Comparison of ENCODE assay signal across 17 cellular contexts in genomic region chr9:136784997-136785361, GRCh38. TPM values are rescaled to one million over a fixed set of nuclear protein-coding genes. Genes with fewer than 3 reads are reported as not detected.
DNase-seq lines count a peak whose midpoint lies in the region; ATAC-seq and TF ChIP-seq lines count a peak whose summit lies in the region.
"Had no signal": no experiment of that assay in that cellular context is flagged by ENCODE, and none has a peak within 500 bp of the region (broad histone marks: within the 10 kb centered on the region; RNA-seq: fewer than 3 reads in every experiment).

No MANE protein-coding gene starts in this region.

- peaks cover 3% of the 10 kb centered on the region for H3K27me3 Mint-ChIP-seq in activated T-cell treated with anti-CD3 and anti-CD28 coated beads, Interleukin-2, amount 50 U/mL, for 4 hours (ENCODE audit: low read depth)
- H3K27me3 Mint-ChIP-seq in T-helper 17 cell (peaks cover 21% of the 10 kb centered on the region), glutamatergic neuron (ENCODE audit: unreplicated experiment) (peaks cover 4% of the 10 kb centered on the region)
- H3K27me3 Mint-ChIP-seq in stimulated activated naive B cell treated with anti-CD40 and anti-IgM and Interleukin-4, amounts not matched to agents 10 μg/mL and 1 μg/mL and 100 μg/mL, for 72 hours, result peaks cover 0 to 6% of the 10 kb centered on the region in 2 donors
- H3K27me3 Mint-ChIP-seq in activated naive CD8-positive, alpha-beta T cell treated with anti-CD3 and anti-CD28 coated beads for 36 hours, result peaks cover 6% of the 10 kb centered on the region
- H3K27me3 Mint-ChIP-seq: activated CD4-positive, alpha-beta T cell treated with anti-CD3 and anti-CD28 coated beads for 36 hours had no signal

- H3K4me3 Mint-ChIP-seq in activated T-cell treated with anti-CD3 and anti-CD28 coated beads, Interleukin-2, amount 50 U/mL, for 4 hours, result no peak overlapping the region
- H3K4me3 Mint-ChIP-seq in T-helper 17 cell, result no peak overlapping the region
- H3K4me3 Mint-ChIP-seq in glutamatergic neuron (ENCODE audit: unreplicated experiment), result peak overlapping the region; percentile 56
- no peak overlapping the region for H3K4me3 Mint-ChIP-seq in stimulated activated naive B cell treated with anti-CD40 and anti-IgM and Interleukin-4, amounts not matched to agents 10 μg/mL and 1 μg/mL and 100 μg/mL, for 72 hours
- no peak overlapping the region for H3K4me3 Mint-ChIP-seq in activated naive CD8-positive, alpha-beta T cell treated with anti-CD3 and anti-CD28 coated beads for 36 hours
- H3K4me3 Mint-ChIP-seq: activated CD4-positive, alpha-beta T cell treated with anti-CD3 and anti-CD28 coated beads for 36 hours; H9 had no signal

- peak; percentile 46 to 65 for ATAC-seq in activated T-cell treated with anti-CD3 and anti-CD28 coated beads, Interleukin-2, amount 50 U/mL, for 4 hours
- ATAC-seq in T-helper 17 cell (peak; percentile 91), HG03439 (IDR thresholded peaks at IDR 0.05; ENCODE audit: unreplicated experiment) (no peak)
- ATAC-seq in stimulated activated naive B cell treated with anti-CD40 and anti-IgM and Interleukin-4, amounts not matched to agents 10 μg/mL and 1 μg/mL and 100 μg/mL, for 72 hours (replicated peaks), result peak; percentile 74 to 78
- ATAC-seq: activated CD4-positive, alpha-beta T cell treated with anti-CD3 and anti-CD28 coated beads for 36 hours; right cardiac atrium had no signal

- no peaks in the 10 kb centered on the region for H3K9me3 ChIP-seq in T-helper 17 cell (ENCODE audit: control insufficient read depth, low read length, poor library complexity, severe bottlenecking)
- H3K9me3 ChIP-seq: tibial artery had no signal

- DNase-seq in activated T-cell treated with anti-CD3 and anti-CD28 coated beads, Interleukin-2, amount 50 U/mL, for 4 hours, result no peak
- DNase-seq in activated T-cell treated with anti-CD3 and anti-CD28 coated beads, Interleukin-2, amount 50 U/mL, for 1 hour, result no peak
- DNase-seq in T-helper 17 cell (no peak), glutamatergic neuron (no peak)
- no peak for DNase-seq in stimulated activated naive B cell treated with anti-CD40 and anti-IgM and Interleukin-4, amounts not matched to agents 10 μg/mL and 1 μg/mL and 100 μg/mL, for 72 hours
- DNase-seq in stimulated activated CD4-positive, alpha-beta T cell treated with anti-CD3 and anti-CD28 coated beads, Interleukin-2, amount 100 ng/mL, for 48 hours, result no peak
- DNase-seq in activated naive CD8-positive, alpha-beta T cell treated with anti-CD3 and anti-CD28 coated beads for 36 hours, result no peak
- DNase-seq: activated CD4-positive, alpha-beta T cell treated with anti-CD3 and anti-CD28 coated beads for 36 hours; amniotic stem cell; foreskin melanocyte; H9; right cardiac atrium; stimulated activated CD4-positive, alpha-beta T cell treated with anti-CD3 and anti-CD28 coated beads, Interleukin-2, amount 100 ng/mL, for 24 hours; tibial artery had no signal

- H3K4me1 Mint-ChIP-seq in activated T-cell treated with anti-CD3 and anti-CD28 coated beads, Interleukin-2, amount 50 U/mL, for 4 hours (ENCODE audit: low read depth), result peaks cover 7% of the 10 kb centered on the region
- H3K4me1 Mint-ChIP-seq in T-helper 17 cell, result peaks cover 21% of the 10 kb centered on the region
- H3K4me1 Mint-ChIP-seq in glutamatergic neuron (ENCODE audit: low read depth, unreplicated experiment), result peaks cover 55% of the 10 kb centered on the region
- H3K4me1 Mint-ChIP-seq in stimulated activated naive B cell treated with anti-CD40 and anti-IgM and Interleukin-4, amounts not matched to agents 10 μg/mL and 1 μg/mL and 100 μg/mL, for 72 hours, result peaks cover 19 to 28% of the 10 kb centered on the region in 2 donors
- peaks cover 15% of the 10 kb centered on the region for H3K4me1 Mint-ChIP-seq in activated naive CD8-positive, alpha-beta T cell treated with anti-CD3 and anti-CD28 coated beads for 36 hours

- H3K36me3 Mint-ChIP-seq in activated T-cell treated with anti-CD3 and anti-CD28 coated beads, Interleukin-2, amount 50 U/mL, for 4 hours (ENCODE audit: insufficient read depth), result no peaks in the 10 kb centered on the region
- no peaks in the 10 kb centered on the region for H3K36me3 Mint-ChIP-seq in T-helper 17 cell (ENCODE audit: low read depth)
- no peaks in the 10 kb centered on the region for H3K36me3 Mint-ChIP-seq in glutamatergic neuron (ENCODE audit: unreplicated experiment)
- no peaks in the 10 kb centered on the region for H3K36me3 Mint-ChIP-seq in stimulated activated naive B cell treated with anti-CD40 and anti-IgM and Interleukin-4, amounts not matched to agents 10 μg/mL and 1 μg/mL and 100 μg/mL, for 72 hours
- H3K36me3 Mint-ChIP-seq in activated naive CD8-positive, alpha-beta T cell treated with anti-CD3 and anti-CD28 coated beads for 36 hours, result no peaks in the 10 kb centered on the region

- no peak for TF ChIP-seq CTCF in glutamatergic neuron (IDR thresholded peaks at IDR 0.05; ENCODE audit: partially characterized antibody, unreplicated experiment)

- H3K27ac Mint-ChIP-seq in T-helper 17 cell, result no peak overlapping the region
- H3K27ac Mint-ChIP-seq in glutamatergic neuron (ENCODE audit: unreplicated experiment), result peak overlapping the region; percentile 86
- H3K27ac Mint-ChIP-seq in stimulated activated naive B cell treated with anti-CD40 and anti-IgM and Interleukin-4, amounts not matched to agents 10 μg/mL and 1 μg/mL and 100 μg/mL, for 72 hours, result peak overlapping the region; percentile 75
- H3K27ac Mint-ChIP-seq in activated naive CD8-positive, alpha-beta T cell treated with anti-CD3 and anti-CD28 coated beads for 36 hours, result no peak overlapping the region
- H3K27ac Mint-ChIP-seq: activated CD4-positive, alpha-beta T cell treated with anti-CD3 and anti-CD28 coated beads for 36 hours had no signal

- H3K9me3 Mint-ChIP-seq in activated T-cell treated with anti-CD3 and anti-CD28 coated beads, Interleukin-2, amount 50 U/mL, for 4 hours, result no peaks in the 10 kb centered on the region
- H3K9me3 Mint-ChIP-seq in glutamatergic neuron (ENCODE audit: unreplicated experiment), result no peaks in the 10 kb centered on the region
- no peaks in the 10 kb centered on the region for H3K9me3 Mint-ChIP-seq in stimulated activated naive B cell treated with anti-CD40 and anti-IgM and Interleukin-4, amounts not matched to agents 10 μg/mL and 1 μg/mL and 100 μg/mL, for 72 hours
- H3K9me3 Mint-ChIP-seq in activated naive CD8-positive, alpha-beta T cell treated with anti-CD3 and anti-CD28 coated beads for 36 hours, result no peaks in the 10 kb centered on the region
- H3K9me3 Mint-ChIP-seq: H9 had no signal

RNA-seq across cellular contexts. Expression of gene TMEM141, which starts 6.2 kb away (rescaled TPM):
- 10 to 100 TPM; 49.5 to 53.0 (median 51.9) TPM for total RNA-seq in activated T-cell treated with anti-CD3 and anti-CD28 coated beads, Interleukin-2, amount 50 U/mL, for 4 hours
- total RNA-seq in T-helper 17 cell (10 to 100 TPM; 16.5 to 21.8 TPM), glutamatergic neuron (ENCODE audit: unreplicated experiment) (46.1 TPM)
- total RNA-seq in activated naive CD8-positive, alpha-beta T cell treated with anti-CD3 and anti-CD28 coated beads for 36 hours, result 10 to 100 TPM; 49.3 to 49.6 TPM

RNA-seq across cellular contexts. Expression of gene CCDC183, which starts 11.2 kb away (rescaled TPM):
- under 1 TPM in 1 of 3 donors, not detected in 2; 0.49 TPM for total RNA-seq in activated T-cell treated with anti-CD3 and anti-CD28 coated beads, Interleukin-2, amount 50 U/mL, for 4 hours
- 1 to 10 TPM; 1.8 to 2.2 TPM for total RNA-seq in T-helper 17 cell
- 20.0 TPM for total RNA-seq in glutamatergic neuron (ENCODE audit: unreplicated experiment)
- total RNA-seq in activated naive CD8-positive, alpha-beta T cell treated with anti-CD3 and anti-CD28 coated beads for 36 hours, result under 1 TPM in 1 of 2 experiments, not detected in 1; 0.43 TPM

RNA-seq across cellular contexts. Expression of gene LCN15, which starts 20.7 kb away (rescaled TPM):
- total RNA-seq in activated T-cell treated with anti-CD3 and anti-CD28 coated beads, Interleukin-2, amount 50 U/mL, for 4 hours, result not detected
- total RNA-seq in T-helper 17 cell, result not detected
- total RNA-seq in glutamatergic neuron (ENCODE audit: unreplicated experiment), result 1.9 TPM
- total RNA-seq in activated naive CD8-positive, alpha-beta T cell treated with anti-CD3 and anti-CD28 coated beads for 36 hours, result not detected
- total RNA-seq: activated CD4-positive, alpha-beta T cell treated with anti-CD3 and anti-CD28 coated beads for 36 hours; cerebellum; H9; lung had no signal

RNA-seq across cellular contexts. Expression of gene RABL6, which starts 22.8 kb away (rescaled TPM):
- total RNA-seq in activated T-cell treated with anti-CD3 and anti-CD28 coated beads, Interleukin-2, amount 50 U/mL, for 4 hours, result 100 to 1,000 TPM in 2 of 3 donors, 10 to 100 TPM in 1; 90.6 to 103 (median 100) TPM
- total RNA-seq in T-helper 17 cell (10 to 100 TPM; 55.6 to 59.7 TPM), glutamatergic neuron (ENCODE audit: unreplicated experiment) (149 TPM)
- total RNA-seq in activated naive CD8-positive, alpha-beta T cell treated with anti-CD3 and anti-CD28 coated beads for 36 hours, result 10 to 100 TPM; 87.0 to 88.3 TPM

RNA-seq across cellular contexts. Expression of gene LCN8, which starts 26.9 kb away (rescaled TPM):
- not detected for total RNA-seq in activated T-cell treated with anti-CD3 and anti-CD28 coated beads, Interleukin-2, amount 50 U/mL, for 4 hours
- total RNA-seq in T-helper 17 cell (under 1 TPM in 1 of 2 donors, not detected in 1; 0.65 TPM), glutamatergic neuron (ENCODE audit: unreplicated experiment) (not detected)
- not detected for total RNA-seq in activated naive CD8-positive, alpha-beta T cell treated with anti-CD3 and anti-CD28 coated beads for 36 hours
- total RNA-seq: activated CD4-positive, alpha-beta T cell treated with anti-CD3 and anti-CD28 coated beads for 36 hours; cerebellum; H9; right cardiac atrium had no signal

Comparison
In these comparisons a context has a peak if more than half of its experiments do, and no peak if none do; other contexts are left out.
1. H3K27ac Mint-ChIP-seq: peak in glutamatergic neuron (single experiment) and stimulated activated naive B cell treated with anti-CD40 and anti-IgM and Interleukin-4, amounts not matched to agents 10 μg/mL and 1 μg/mL and 100 μg/mL, for 72 hours (single experiment); none in T-helper 17 cell (single experiment) and activated naive CD8-positive, alpha-beta T cell treated with anti-CD3 and anti-CD28 coated beads for 36 hours (single experiment).